In genomic region chr5:34180940-34181614, GRCh38 we compare ENCODE assay signal across 8 cellular contexts.
DNase-seq lines count a peak whose midpoint lies in the region; ATAC-seq and TF ChIP-seq lines count a peak whose summit lies in the region.
"Not testable (repeated sequence)": the region's sequence is repeated elsewhere in the genome, so short reads cannot be mapped to it uniquely, and the experiment has no call there.

No MANE protein-coding gene starts in this region.

- H3K36me3 Mint-ChIP-seq in activated naive CD4-positive, alpha-beta T cell treated with anti-CD3 and anti-CD28 coated beads, Interleukin-2, amount 50 U/mL, for 72 hours; natural killer cell treated with Interleukin-12 subunit alpha and Interleukin-12 subunit beta and Interleukin-15 and Interleukin-18, amount 100 ng/mL, for 72 hours: not testable (repeated sequence)

- H3K27ac ChIP-seq in right cardiac atrium (ENCODE audit: low read length); sigmoid colon: not testable (repeated sequence)

- H3K36me3 ChIP-seq in BE2C, sigmoid colon: not testable (repeated sequence)

- DNase-seq in BE2C (peak; percentile 58), Right ventricle myocardium inferior (ENCODE audit: missing footprints) (peak; percentile 76), right cardiac atrium (peak; percentile 12 to 58 (median 57)), sigmoid colon (peak; percentile 76), ureter (ENCODE audit: low spot score) (peak; percentile 74)
- peak; percentile 33 for DNase-seq in activated CD4-positive, CD25-positive, alpha-beta regulatory T cell treated with anti-CD3 and anti-CD28 coated beads, Interleukin-2, amount 50 U/mL, for 72 hours
- DNase-seq in activated naive CD4-positive, alpha-beta T cell treated with anti-CD3 and anti-CD28 coated beads, Interleukin-2, amount 50 U/mL, for 72 hours (ENCODE audit: low spot score in 2 of 2) = not testable (repeated sequence)
- DNase-seq in natural killer cell treated with Interleukin-12 subunit alpha and Interleukin-12 subunit beta and Interleukin-15 and Interleukin-18, amount 100 ng/mL, for 72 hours (ENCODE audit: low spot score) = peak; percentile 67

- not testable (repeated sequence) for H3K4me3 Mint-ChIP-seq in natural killer cell treated with Interleukin-12 subunit alpha and Interleukin-12 subunit beta and Interleukin-15 and Interleukin-18, amount 100 ng/mL, for 72 hours

- H3K4me1 Mint-ChIP-seq in natural killer cell treated with Interleukin-12 subunit alpha and Interleukin-12 subunit beta and Interleukin-15 and Interleukin-18, amount 100 ng/mL, for 72 hours (ENCODE audit: low read depth in 2 of 2) = not testable (repeated sequence)

- not testable (repeated sequence) for TF ChIP-seq CTCF in BE2C (IDR thresholded peaks at IDR 0.05; ENCODE audit: low read depth, low read length); sigmoid colon (IDR thresholded peaks at IDR 0.05)

- H3K27ac Mint-ChIP-seq in activated naive CD4-positive, alpha-beta T cell treated with anti-CD3 and anti-CD28 coated beads, Interleukin-2, amount 50 U/mL, for 72 hours = peak overlapping the region; percentile 60 to 83
- H3K27ac Mint-ChIP-seq in natural killer cell treated with Interleukin-12 subunit alpha and Interleukin-12 subunit beta and Interleukin-15 and Interleukin-18, amount 100 ng/mL, for 72 hours = not testable (repeated sequence)

- 84% methylated on average over 9 of the region's 14 CpGs for WGBS in right cardiac atrium
- WGBS in sigmoid colon, 2 donors = 90 to 94% methylated on average over 9 of the region's 14 CpGs

- not testable (repeated sequence) for TF ChIP-seq EP300 in sigmoid colon (IDR thresholded peaks at IDR 0.05)

- H3K9me3 ChIP-seq in BE2C; right cardiac atrium (ENCODE audit: control insufficient read depth, low read length); sigmoid colon: not testable (repeated sequence)

- ATAC-seq in activated naive CD4-positive, alpha-beta T cell treated with anti-CD3 and anti-CD28 coated beads, Interleukin-2, amount 50 U/mL, for 72 hours; Right ventricle myocardium inferior; right cardiac atrium; natural killer cell treated with Interleukin-12 subunit alpha and Interleukin-12 subunit beta and Interleukin-15 and Interleukin-18, amount 100 ng/mL, for 72 hours: not testable (repeated sequence)

- intact Hi-C loops in Right ventricle myocardium inferior (cut with DNase I); right cardiac atrium (cut with DNase I); sigmoid colon (cut with DNase I): not testable (repeated sequence)

- not testable (repeated sequence) for H3K27me3 Mint-ChIP-seq in natural killer cell treated with Interleukin-12 subunit alpha and Interleukin-12 subunit beta and Interleukin-15 and Interleukin-18, amount 100 ng/mL, for 72 hours

- not testable (repeated sequence) for H3K4me3 ChIP-seq in BE2C (ENCODE audit: low read depth, low read length); right cardiac atrium (ENCODE audit: low read length); sigmoid colon

- H3K9me3 Mint-ChIP-seq in activated naive CD4-positive, alpha-beta T cell treated with anti-CD3 and anti-CD28 coated beads, Interleukin-2, amount 50 U/mL, for 72 hours; natural killer cell treated with Interleukin-12 subunit alpha and Interleukin-12 subunit beta and Interleukin-15 and Interleukin-18, amount 100 ng/mL, for 72 hours: not testable (repeated sequence)

- TF ChIP-seq POLR2A in sigmoid colon (IDR thresholded peaks at IDR 0.05) = not testable (repeated sequence)

- H3K4me1 ChIP-seq in BE2C; right cardiac atrium (ENCODE audit: control insufficient read depth, insufficient read depth, low read length); sigmoid colon: not testable (repeated sequence)

- H3K27me3 ChIP-seq in BE2C; right cardiac atrium (ENCODE audit: control insufficient read depth, insufficient read depth); sigmoid colon: not testable (repeated sequence)
